In the genomic region with DNA sequence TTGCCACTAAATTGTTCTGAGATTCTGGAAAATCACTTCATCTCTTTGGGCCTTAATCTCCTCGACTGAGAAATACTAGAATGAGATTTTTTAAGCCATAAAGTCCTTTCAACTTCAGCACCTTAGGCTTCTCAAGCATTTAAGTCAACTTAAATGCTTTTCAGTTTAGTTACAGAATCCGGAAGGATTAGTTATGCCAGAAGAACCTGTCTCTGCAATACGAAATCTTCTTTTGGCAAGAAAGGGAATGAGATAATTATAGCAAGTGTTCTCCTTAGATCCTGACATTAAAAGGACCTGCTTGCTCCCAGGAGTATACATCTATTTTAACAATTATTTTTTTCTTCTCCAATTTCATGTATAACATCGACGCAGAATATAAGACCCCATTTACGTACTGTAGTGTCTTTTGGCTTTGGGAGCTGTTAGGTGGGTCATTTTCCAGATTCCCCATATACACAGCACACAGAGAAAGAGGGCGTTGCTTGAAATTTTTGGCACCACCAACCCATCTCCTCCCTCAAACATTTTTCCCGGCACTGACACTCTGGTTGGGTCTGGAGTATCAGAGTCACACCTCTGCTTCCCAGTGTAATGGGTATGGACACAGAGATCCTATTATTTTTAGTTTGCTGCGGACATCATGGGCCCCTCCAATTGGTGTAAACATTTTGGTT, we compare ENCODE assay signal across 15 cellular contexts.
"Had no signal": no experiment of that assay in that cellular context is flagged by ENCODE, and none has a peak within 500 bp of the region (broad histone marks: within the 10 kb centered on the region; RNA-seq: fewer than 3 reads in every experiment).

No MANE protein-coding gene starts in this region.

- H3K36me3 ChIP-seq: right lobe of liver, SJSA1, thyroid gland had no signal

- H3K4me3 ChIP-seq: body of pancreas, mucosa of descending colon, right lobe of liver, SJSA1, thyroid gland had no signal

- H3K27ac ChIP-seq: body of pancreas, right lobe of liver, SJSA1, thyroid gland had no signal

- H3K27me3 ChIP-seq: body of pancreas, right lobe of liver, SJSA1, thyroid gland had no signal

- DNase-seq: activated CD4-positive, alpha-beta T cell treated with anti-CD3 and anti-CD28 coated beads, Interleukin-2, amount 50 U/mL, for 1 hour; activated CD8-positive, alpha-beta memory T cell treated with anti-CD3 and anti-CD28 coated beads for 24 hours; activated naive CD8-positive, alpha-beta T cell treated with anti-CD3 and anti-CD28 coated beads for 36 hours; amygdala; body of pancreas; effector CD8-positive, alpha-beta T cell; mucosa of descending colon; right lobe of liver; stimulated activated CD4-positive, alpha-beta T cell treated with anti-CD3 and anti-CD28 coated beads, Interleukin-1b, Interleukin-23, amount 100 ng/mL, for 48 hours; thyroid gland had no signal

- H3K27ac Mint-ChIP-seq: activated naive CD8-positive, alpha-beta T cell treated with anti-CD3 and anti-CD28 coated beads for 36 hours; natural killer cell treated with Interleukin-12 subunit alpha and Interleukin-12 subunit beta and Interleukin-15 and Interleukin-18, amount 100 ng/mL, for 72 hours had no signal

- H3K9me3 ChIP-seq: body of pancreas, mucosa of descending colon, right lobe of liver, SJSA1, thyroid gland had no signal

- H3K9me3 Mint-ChIP-seq: activated naive CD8-positive, alpha-beta T cell treated with anti-CD3 and anti-CD28 coated beads for 36 hours; central memory CD8-positive, alpha-beta T cell; natural killer cell treated with Interleukin-12 subunit alpha and Interleukin-12 subunit beta and Interleukin-15 and Interleukin-18, amount 100 ng/mL, for 72 hours had no signal

- H3K36me3 Mint-ChIP-seq: activated naive CD8-positive, alpha-beta T cell treated with anti-CD3 and anti-CD28 coated beads for 36 hours; natural killer cell treated with Interleukin-12 subunit alpha and Interleukin-12 subunit beta and Interleukin-15 and Interleukin-18, amount 100 ng/mL, for 72 hours had no signal

- H3K27me3 Mint-ChIP-seq: activated naive CD8-positive, alpha-beta T cell treated with anti-CD3 and anti-CD28 coated beads for 36 hours; natural killer cell treated with Interleukin-12 subunit alpha and Interleukin-12 subunit beta and Interleukin-15 and Interleukin-18, amount 100 ng/mL, for 72 hours had no signal

- ATAC-seq: activated CD4-positive, CD25-positive, alpha-beta regulatory T cell treated with anti-CD3 and anti-CD28 coated beads, Interleukin-2, amount 50 U/mL, for 24 hours; body of pancreas; left lobe of liver; mucosa of descending colon; natural killer cell treated with Interleukin-12 subunit alpha and Interleukin-12 subunit beta and Interleukin-15 and Interleukin-18, amount 100 ng/mL, for 72 hours; right lobe of liver had no signal

- H3K4me3 Mint-ChIP-seq: activated naive CD8-positive, alpha-beta T cell treated with anti-CD3 and anti-CD28 coated beads for 36 hours; central memory CD8-positive, alpha-beta T cell; natural killer cell treated with Interleukin-12 subunit alpha and Interleukin-12 subunit beta and Interleukin-15 and Interleukin-18, amount 100 ng/mL, for 72 hours had no signal

- H3K4me1 ChIP-seq: right lobe of liver, thyroid gland had no signal

- H3K4me1 Mint-ChIP-seq: activated naive CD8-positive, alpha-beta T cell treated with anti-CD3 and anti-CD28 coated beads for 36 hours; central memory CD8-positive, alpha-beta T cell had no signal
